Comparison of ENCODE assay signal across 11 cellular contexts in genomic region chr12:55725556-55725955, GRCh38. TPM values are rescaled to one million over a fixed set of nuclear protein-coding genes. Genes with fewer than 3 reads are reported as not detected.
DNase-seq lines count a peak whose midpoint lies in the region; ATAC-seq and TF ChIP-seq lines count a peak whose summit lies in the region.
"Had no signal": no experiment of that assay in that cellular context is flagged by ENCODE, and none has a peak within 500 bp of the region (broad histone marks: within the 10 kb centered on the region; RNA-seq: fewer than 3 reads in every experiment).

No MANE protein-coding gene starts in this region.

- ATAC-seq in Right ventricle myocardium inferior (no peak), aorta (ENCODE audit: low FRiP score) (no peak), left lobe of liver (no peak)
- ATAC-seq: lower lobe of right lung had no signal

- intact Hi-C loops in Right ventricle myocardium inferior (cut with DNase I) = no loop called here
- intact Hi-C loops in aorta (cut with DNase I) = no loop called here

- H3K4me1 ChIP-seq in right atrium auricular region = peaks cover 0 to 71% of the 10 kb centered on the region in 2 donors
- peaks cover 62% of the 10 kb centered on the region for H3K4me1 ChIP-seq in muscle layer of colon (ENCODE audit: insufficient read depth, low read length)
- no peaks in the 10 kb centered on the region for H3K4me1 ChIP-seq in aorta (ENCODE audit: control insufficient read depth in 1 of 2, insufficient read depth in 2 of 2, low read length in 2 of 2)

- no peaks in the 10 kb centered on the region for H3K27me3 ChIP-seq in right atrium auricular region
- no peaks in the 10 kb centered on the region for H3K27me3 ChIP-seq in muscle layer of colon (ENCODE audit: control insufficient read depth in 1 of 2, insufficient read depth in 2 of 2, low read length in 2 of 2)
- H3K27me3 ChIP-seq in aorta (ENCODE audit: control insufficient read depth in 1 of 2, insufficient read depth in 2 of 2, low read length in 1 of 2) = no peaks in the 10 kb centered on the region

- H3K27ac ChIP-seq in right atrium auricular region (peak overlapping the region; percentile 56 to 99), muscle layer of colon (ENCODE audit: low read depth, low read length) (peak overlapping the region; percentile 52), aorta (ENCODE audit: low read depth in 1 of 2, low read length in 2 of 2) (no peak overlapping the region)
- H3K27ac ChIP-seq: lower lobe of right lung had no signal

- H3K9me3 ChIP-seq in right atrium auricular region (no peaks in the 10 kb centered on the region), muscle layer of colon (ENCODE audit: low read length) (no peaks in the 10 kb centered on the region), aorta (ENCODE audit: control insufficient read depth, low read length) (no peaks in the 10 kb centered on the region)
- H3K9me3 ChIP-seq: lower lobe of right lung had no signal

- no peak for TF ChIP-seq CTCF in right atrium auricular region (IDR thresholded peaks at IDR 0.05)

- WGBS in aorta, 2 donors = 18 to 24% methylated on average over 3 of the region's 3 CpGs

- H3K36me3 ChIP-seq in right atrium auricular region = peaks cover 34% of the 10 kb centered on the region
- peaks cover 36% of the 10 kb centered on the region for H3K36me3 ChIP-seq in muscle layer of colon (ENCODE audit: insufficient read depth, low read length)
- no peaks in the 10 kb centered on the region for H3K36me3 ChIP-seq in aorta (ENCODE audit: control insufficient read depth in 1 of 2, insufficient read depth in 2 of 2, low read length in 1 of 2)

- DNase-seq in right atrium auricular region (ENCODE audit: low spot score) = peak; percentile 53
- no peak for DNase-seq in Right ventricle myocardium inferior (ENCODE audit: missing footprints)
- DNase-seq in aorta = peak; percentile 24 to 51
- no peak for DNase-seq in left lobe of liver (ENCODE audit: low spot score)
- DNase-seq in central memory CD4-positive, alpha-beta T cell = no peak
- DNase-seq: GDM1; H7; lower lobe of right lung; NCI-H446 treated with DMSO at 0.1 percent for 48 hours; stimulated activated CD8-positive, alpha-beta memory T cell treated with anti-CD3 and anti-CD28 coated beads, Interleukin-4, amount 100 ng/mL, for 48 hours had no signal

- H3K9ac ChIP-seq in muscle layer of colon (ENCODE audit: low read length) = no peak overlapping the region

- H3K4me3 ChIP-seq in right atrium auricular region (no peak overlapping the region), muscle layer of colon (ENCODE audit: low read depth in 1 of 2, low read length in 2 of 2) (no peak overlapping the region), aorta (ENCODE audit: low read length in 2 of 2) (no peak overlapping the region)
- H3K4me3 ChIP-seq: lower lobe of right lung had no signal

RNA-seq across cellular contexts. Expression of gene CD63, which starts 3.3 kb away (rescaled TPM):
- 1,000 to 10,000 TPM; 1,041 to 1,122 TPM for total RNA-seq in right atrium auricular region
- 790 TPM for total RNA-seq in Right ventricle myocardium inferior
- 1,000 to 10,000 TPM; 1,107 to 1,135 TPM for total RNA-seq in aorta
- polyA plus RNA-seq in aorta = 1,000 to 10,000 TPM; 1,323 to 1,532 TPM
- total RNA-seq in left lobe of liver = 203 TPM

RNA-seq across cellular contexts. Expression of gene RDH5, which starts 5.4 kb away (rescaled TPM):
- 10 to 100 TPM; 13.0 to 22.4 TPM for total RNA-seq in right atrium auricular region
- total RNA-seq in Right ventricle myocardium inferior = 12.9 TPM
- total RNA-seq in aorta = 10 to 100 TPM; 21.9 to 51.1 TPM
- polyA plus RNA-seq in aorta = 10 to 100 TPM; 16.7 to 49.4 TPM
- total RNA-seq in left lobe of liver = 60.0 TPM

RNA-seq across cellular contexts. Expression of gene BLOC1S1, which starts 9.7 kb away (rescaled TPM):
- total RNA-seq in right atrium auricular region (100 to 1,000 TPM; 177 to 187 TPM), Right ventricle myocardium inferior (128 TPM), aorta (100 to 1,000 TPM in 1 of 2 donors, 10 to 100 TPM in 1; 87.3 to 115 TPM), left lobe of liver (97.2 TPM)
- polyA plus RNA-seq in aorta = 100 to 1,000 TPM; 248 to 351 TPM

RNA-seq across cellular contexts. Expression of gene GDF11, which starts 17.4 kb away (rescaled TPM):
- total RNA-seq in right atrium auricular region (1 to 10 TPM; 8.1 to 8.6 TPM), Right ventricle myocardium inferior (9.7 TPM), aorta (1 to 10 TPM; 6.6 to 9.4 TPM), left lobe of liver (1.1 TPM)
- 1 to 10 TPM; 3.0 to 4.2 TPM for polyA plus RNA-seq in aorta

RNA-seq across cellular contexts. Expression of gene ITGA7, which starts 17.9 kb away (rescaled TPM):
- total RNA-seq in right atrium auricular region (100 to 1,000 TPM; 291 to 309 TPM), Right ventricle myocardium inferior (479 TPM), aorta (100 to 1,000 TPM; 463 to 747 TPM), left lobe of liver (16.9 TPM)
- 100 to 1,000 TPM in 1 of 2 donors, 10 to 100 TPM in 1; 76.1 to 633 TPM for polyA plus RNA-seq in aorta

Comparison
In these comparisons a context has a peak if more than half of its experiments do, and no peak if none do; other contexts are left out.
1. DNase-seq: peak in right atrium auricular region (single experiment) and aorta (2 of 2); none in Right ventricle myocardium inferior (single experiment), left lobe of liver (single experiment) and central memory CD4-positive, alpha-beta T cell (single experiment).
2. H3K27ac ChIP-seq: peak in right atrium auricular region (2 of 2) and muscle layer of colon (single experiment); none in aorta (0 of 2).